1 cellular context compared by ENCODE assay signal in genomic region chr1:54275349-54275748, GRCh38.
TF ChIP-seq lines count a peak whose summit lies in the region.

No MANE protein-coding gene starts in this region.

TF ChIP-seq in GM23338, 12 proteins besides CTCF, POLR2A, EP300 and RAD21 (continued from another document):
- TF ChIP-seq REST (IDR thresholded peaks at IDR 0.05; ENCODE audit: unreplicated experiment) (no peak), EZH2phosphoT487 (IDR thresholded peaks at IDR 0.05; ENCODE audit: unreplicated experiment) (no peak), JUNB (IDR thresholded peaks at IDR 0.05; ENCODE audit: unreplicated experiment) (no peak), POLR2AphosphoS5 (IDR thresholded peaks at IDR 0.05; ENCODE audit: low read depth) (no peak), STAT1 (IDR thresholded peaks at IDR 0.05; ENCODE audit: unreplicated experiment) (no peak), ZNF462 (CRISPR knock-in tag; IDR thresholded peaks at IDR 0.05) (no peak), ZNF331 (CRISPR knock-in tag; IDR thresholded peaks at IDR 0.05; ENCODE audit: low read depth) (no peak), CREB1 (CRISPR knock-in tag; IDR thresholded peaks at IDR 0.05; ENCODE audit: low read depth) (no peak), EZH2 (IDR thresholded peaks at IDR 0.05; ENCODE audit: low read depth, unreplicated experiment) (no peak)
